In the genomic region with DNA sequence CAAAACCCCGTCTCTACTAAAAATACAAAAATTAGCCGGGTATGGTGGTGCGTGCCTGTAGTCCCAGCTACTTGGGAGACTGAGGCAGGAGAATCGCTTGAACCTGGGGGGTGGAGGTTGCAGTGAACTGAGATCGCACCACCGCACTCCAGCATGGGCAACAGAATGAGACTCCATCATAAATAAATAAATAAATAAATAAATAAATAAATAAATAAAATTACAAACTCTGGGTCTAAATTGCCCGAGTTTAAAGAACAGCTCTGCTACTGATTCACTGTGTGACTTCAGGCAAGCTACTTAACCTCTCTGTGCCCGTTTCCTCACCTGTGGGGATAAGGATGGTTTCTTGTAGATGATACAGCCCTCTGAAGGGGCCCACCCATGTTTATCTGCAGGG, we compare ENCODE assay signal across 7 cellular contexts. TPM values are rescaled to one million over a fixed set of nuclear protein-coding genes. Genes with fewer than 3 reads are reported as not detected.
DNase-seq lines count a peak whose midpoint lies in the region; ATAC-seq, FAIRE-seq and TF ChIP-seq lines count a peak whose summit lies in the region.
"Not testable (repeated sequence)": the region's sequence is repeated elsewhere in the genome, so short reads cannot be mapped to it uniquely, and the experiment has no call there.
"Had no signal": no experiment of that assay in that cellular context is flagged by ENCODE, and none has a peak within 500 bp of the region (broad histone marks: within the 10 kb centered on the region; RNA-seq: fewer than 3 reads in every experiment).

No MANE protein-coding gene starts in this region.

- H3K36me3 ChIP-seq in GM23248 (ENCODE audit: low read depth); psoas muscle (ENCODE audit: insufficient read depth in 1 of 2, low read depth in 1 of 2): not testable (repeated sequence)
- H3K36me3 ChIP-seq in K562 (ENCODE audit: control insufficient read depth, insufficient read depth, low read length) (peaks cover 18% of the 10 kb centered on the region; the same call in 2 of the 3 replicates), mesenchymal stem cell (ENCODE audit: control insufficient read depth in 1 of 2, insufficient read depth in 2 of 2, low read depth in 1 of 2, low read length in 2 of 2) (peaks cover 15 to 24% of the 10 kb centered on the region in 2 experiments)

- H3K27ac ChIP-seq in GM23248 (peak overlapping the region; percentile 1; the same call in 1 of the 2 replicates), psoas muscle (peak overlapping the region; percentile 46)
- not testable (repeated sequence) for H3K27ac ChIP-seq in K562 (ENCODE audit: extremely low read depth, low read depth, low read length); mesenchymal stem cell (ENCODE audit: low read length, poor library complexity, severe bottlenecking)

- not testable (repeated sequence) for H3F3A ChIP-seq in GM23248 (ENCODE audit: insufficient read depth)

- H3K27me3 ChIP-seq in GM23248 (replicated peaks; ENCODE audit: insufficient read depth); K562 (ENCODE audit: control insufficient read depth in 2 of 2, insufficient read depth in 2 of 2, low read length in 2 of 2); mesenchymal stem cell (ENCODE audit: control insufficient read depth in 1 of 2, insufficient read depth in 1 of 2, low read length in 2 of 2); psoas muscle (ENCODE audit: insufficient read depth in 3 of 3, low read length in 2 of 3): not testable (repeated sequence)

- FAIRE-seq in K562 (lab: Jason Lieb, UNC) = not testable (repeated sequence)

- not testable (repeated sequence) for H2BK120ac ChIP-seq in mesenchymal stem cell (ENCODE audit: low read depth, low read length)

- ATAC-seq in K562, psoas muscle: not testable (repeated sequence)

- not testable (repeated sequence) for DNase-seq in GM23248; K562 (ENCODE audit: extremely low read depth in 1 of 4, low spot score in 3 of 4); mesenchymal stem cell; psoas muscle

- H3K18ac ChIP-seq in mesenchymal stem cell (ENCODE audit: low read depth in 1 of 2, low read length in 2 of 2) = not testable (repeated sequence)

- H3K4me3 ChIP-seq in GM23248; K562; mesenchymal stem cell (ENCODE audit: insufficient read depth in 1 of 2, low read depth in 1 of 2, low read length in 2 of 2); psoas muscle: not testable (repeated sequence)

- H3K9me1 ChIP-seq in K562 (ENCODE audit: control insufficient read depth, insufficient read depth, low read length) = not testable (repeated sequence)

- H3K79me2 ChIP-seq in GM23248 (ENCODE audit: insufficient read depth); K562 (ENCODE audit: control insufficient read depth, insufficient read depth, low read length): not testable (repeated sequence)

- BruUV-seq in K562 (replicated peaks; lab: Mats Ljungman, UMichigan) = not testable (repeated sequence)

- not testable (repeated sequence) for TF ChIP-seq RAD21 in K562 (CRISPR knock-in tag; conservative IDR thresholded peaks at IDR 0.05 in 1 of 2, IDR thresholded peaks at IDR 0.05 in 1 of 2)

- not testable (repeated sequence) for H2AK5ac ChIP-seq in mesenchymal stem cell (ENCODE audit: low read length, severe bottlenecking)

- not testable (repeated sequence) for TF ChIP-seq EP300 in K562 (IDR thresholded peaks at IDR 0.05; ENCODE audit: low read length)

- H4K8ac ChIP-seq in mesenchymal stem cell (ENCODE audit: low read length) = not testable (repeated sequence)

- H3K9me3 ChIP-seq in GM23248 (ENCODE audit: low read depth); K562 (replicated peaks; ENCODE audit: control insufficient read depth, insufficient read depth, low read depth, low read length); mesenchymal stem cell (ENCODE audit: control insufficient read depth, low read length); psoas muscle: not testable (repeated sequence)

- CTCF ChIA-PET in K562 (lab: Yijun Ruan, JAX; ENCODE audit: low intra/inter-chr PET ratio) = not testable (repeated sequence)

- H3K79me1 ChIP-seq in mesenchymal stem cell (replicated peaks; ENCODE audit: low read length, poor library complexity, severe bottlenecking) = not testable (repeated sequence)

- in situ Hi-C loops in GM23248 (cut with MboI); K562 (cut with MboI): not testable (repeated sequence)

- POLR2A ChIA-PET in K562 (lab: Yijun Ruan, JAX) = interaction anchor here (0.7 to 1.7 kb wide), 2 partner anchors 18 to 849 kb away, joined by 4 to 9 read pairs; a partner anchor contains a TSS

- not testable (repeated sequence) for H2BK12ac ChIP-seq in mesenchymal stem cell (ENCODE audit: low read length in 2 of 2)

- H2BK5ac ChIP-seq in mesenchymal stem cell (ENCODE audit: low read depth, low read length, poor library complexity, severe bottlenecking) = not testable (repeated sequence)

- not testable (repeated sequence) for H3K4me2 ChIP-seq in GM23248 (ENCODE audit: unreplicated experiment); K562 (ENCODE audit: insufficient read depth, low read length); mesenchymal stem cell (ENCODE audit: low read length, poor library complexity, severe bottlenecking)

- intact Hi-C loops in K562 (cut with micrococcal nuclease); psoas muscle (cut with DNase I): not testable (repeated sequence)

- not testable (repeated sequence) for H3K9ac ChIP-seq in GM23248; K562 (ENCODE audit: insufficient read depth in 1 of 2, low read depth in 2 of 2, low read length in 2 of 2)
- peak overlapping the region; percentile 14 for H3K9ac ChIP-seq in mesenchymal stem cell (ENCODE audit: low read length)

- not testable (repeated sequence) for H3K4ac ChIP-seq in mesenchymal stem cell (ENCODE audit: low read depth in 1 of 2, low read length in 2 of 2)

- not testable (repeated sequence) for H3K4me1 ChIP-seq in GM23248 (ENCODE audit: insufficient read depth); mesenchymal stem cell (ENCODE audit: control insufficient read depth, insufficient read depth, low read depth, low read length)
- peaks cover 5 to 29% of the 10 kb centered on the region in 2 experiments; a peak in 4 of 5 replicates for H3K4me1 ChIP-seq in K562 (replicated peaks in 1 of 2; ENCODE audit: control insufficient read depth in 2 of 2, insufficient read depth in 2 of 2, low read length in 2 of 2)
- peaks cover 32% of the 10 kb centered on the region for H3K4me1 ChIP-seq in psoas muscle

- not testable (repeated sequence) for H2BK15ac ChIP-seq in mesenchymal stem cell (ENCODE audit: low read depth, poor library complexity, severe bottlenecking)

- H4K91ac ChIP-seq in mesenchymal stem cell (ENCODE audit: low read length) = not testable (repeated sequence)

- not testable (repeated sequence) for H4K20me1 ChIP-seq in GM23248 (ENCODE audit: insufficient read depth); K562 (replicated peaks; ENCODE audit: control insufficient read depth, insufficient read depth, low read length)

- H2AFZ ChIP-seq in GM23248; K562 (ENCODE audit: low read depth, low read length); mesenchymal stem cell (ENCODE audit: low read depth, low read length): not testable (repeated sequence)

- H3K9me2 ChIP-seq in GM23248 (ENCODE audit: insufficient read depth) = not testable (repeated sequence)

- TF ChIP-seq POLR2A in K562 (conservative IDR thresholded peaks at IDR 0.05) = not testable (repeated sequence)

- WGBS in GM23248 (ENCODE audit: low coverage in 1 of 2, low lambda C conversion rate in 2 of 2, missing lambda C conversion rate in 2 of 2), 2 experiments = 84 to 86% methylated on average over 8 of the region's 8 CpGs
- WGBS in K562 (ENCODE audit: insufficient coverage, low coverage, missing lambda C conversion rate) = 76% methylated on average over 5 of the region's 8 CpGs
- 98% methylated on average over 4 of the region's 8 CpGs for WGBS in mesenchymal stem cell
- WGBS in psoas muscle, 3 donors = 92% methylated on average over 8 of the region's 8 CpGs

- not testable (repeated sequence) for H3K23ac ChIP-seq in mesenchymal stem cell (ENCODE audit: low read length in 2 of 2)

- not testable (repeated sequence) for H3K14ac ChIP-seq in mesenchymal stem cell (ENCODE audit: low read length in 2 of 2)

- not testable (repeated sequence) for TF ChIP-seq CTCF in K562 (IDR thresholded peaks at IDR 0.05 in 2 of 3, conservative IDR thresholded peaks at IDR 0.05 in 1 of 3; ENCODE audit: insufficient read depth in 2 of 3, low read depth in 1 of 3, low read length in 3 of 3); psoas muscle (IDR thresholded peaks at IDR 0.05)

RNA-seq across cellular contexts. Expression of a gene that starts 6.6 kb away (rescaled TPM):
- total RNA-seq in GM23248 (2014; rRNA removed; shearing (Covaris generic)) = 25.0 and 29.1 TPM in 2 replicates
- polyA plus RNA-seq in GM23248 (2016; fragmentation: Nextera tagmentation; extraction: Ambion mirVana) (27.4 and 28.6 TPM in 2 replicates), K562 (2011; rRNA removed) (53.9 and 168 TPM in 2 replicates), K562 (2014; fragmentation: Illumina TruSeq; extraction: Trizol) (32.9 and 65.4 TPM in 2 replicates), K562 (2014; fragmentation: Nextera tagmentation; extraction: Ambion mirVana) (10 to 100 TPM; 12.2 to 15.4 TPM), K562 (2014; rRNA removed) (65.6 and 82.5 TPM in 2 replicates), psoas muscle (10 to 100 TPM; 13.7 to 19.2 (median 15.9) TPM)
- total RNA-seq in K562 (2011; cell fraction: chromatin; rRNA removed; ENCODE audit: low replicate concordance) = 321 and 787 TPM in 2 replicates
- total RNA-seq in K562 (2011; cell fraction: nucleolus; rRNA removed) = 569 and 688 TPM in 2 replicates
- total RNA-seq in K562 (2011; cell fraction: nucleoplasm; rRNA removed) = 436 and 479 TPM in 2 replicates
- total RNA-seq in K562 (2014; rRNA removed) (89.2 and 121 TPM in 2 replicates), K562 (2014; rRNA removed; fragmentation: Illumina TruSeq; extraction: Trizol) (17.6 and 26.6 TPM in 2 replicates), K562 (2015; rRNA removed; fragmentation: Illumina TruSeq; extraction: Trizol) (45.3 and 45.5 TPM in 2 replicates), K562 (2021) (126 and 141 TPM in 2 replicates), psoas muscle (10 to 100 TPM; 11.7 to 26.8 (median 16.1) TPM)
- polyA plus RNA-seq in K562 (2011; cell fraction: cytosol; rRNA removed) = 114 and 126 TPM in 2 replicates
- 587 and 718 TPM in 2 replicates for polyA plus RNA-seq in K562 (2011; cell fraction: nucleus; rRNA removed)
- polyA plus RNA-seq in K562 (2012) = 111 and 112 TPM in 2 replicates
- 19.0 and 22.9 TPM in 2 replicates for polyA minus RNA-seq in K562 (2011; rRNA and poly(A)+ RNA removed)
- 57.7 and 136 TPM in 2 replicates for polyA minus RNA-seq in K562 (2011; cell fraction: cytosol; rRNA and poly(A)+ RNA removed)
- 78.2 and 151 TPM in 2 replicates for polyA minus RNA-seq in K562 (2011; cell fraction: nucleus; rRNA and poly(A)+ RNA removed)
- polyA plus RNA-seq in mesenchymal stem cell (2013, experiment 1 of 2) = 120 TPM
- polyA plus RNA-seq in mesenchymal stem cell (2013, experiment 2 of 2) = 109 TPM

RNA-seq across cellular contexts. Expression of a gene that starts 16.8 kb away (rescaled TPM):
- not detected in 2 replicates for total RNA-seq in GM23248 (2014; rRNA removed; shearing (Covaris generic))
- 0.35 and 0.71 TPM in 2 replicates for polyA plus RNA-seq in GM23248 (2016; fragmentation: Nextera tagmentation; extraction: Ambion mirVana)
- total RNA-seq in K562 (2011; cell fraction: chromatin; rRNA removed; ENCODE audit: low replicate concordance) = 0.79 and 2.9 TPM in 2 replicates
- 3.2 and 3.7 TPM in 2 replicates for total RNA-seq in K562 (2011; cell fraction: nucleolus; rRNA removed)
- total RNA-seq in K562 (2011; cell fraction: nucleoplasm; rRNA removed) = 0.95 and 1.1 TPM in 2 replicates
- total RNA-seq in K562 (2014; rRNA removed) = 2.7 and 4.1 TPM in 2 replicates
- total RNA-seq in K562 (2014; rRNA removed; fragmentation: Illumina TruSeq; extraction: Trizol) = 0.15 and 0.19 TPM in 2 replicates
- 0.72 and 0.87 TPM in 2 replicates for total RNA-seq in K562 (2015; rRNA removed; fragmentation: Illumina TruSeq; extraction: Trizol)
- 2.5 and 3.1 TPM in 2 replicates for total RNA-seq in K562 (2021)
- polyA plus RNA-seq in K562 (2011; rRNA removed) = 0.88 and 3.0 TPM in 2 replicates
- polyA plus RNA-seq in K562 (2011; cell fraction: cytosol; rRNA removed) = 3.2 and 5.5 TPM in 2 replicates
- 2.9 and 3.8 TPM in 2 replicates for polyA plus RNA-seq in K562 (2011; cell fraction: nucleus; rRNA removed)
- polyA plus RNA-seq in K562 (2012) = 0.95 and 1.2 TPM in 2 replicates
- polyA plus RNA-seq in K562 (2014; fragmentation: Illumina TruSeq; extraction: Trizol) = 0.70 and 1.9 TPM in 2 replicates
- under 1 TPM in 1 of 2 experiments, not detected in 1; 0.04 TPM for polyA plus RNA-seq in K562 (2014; fragmentation: Nextera tagmentation; extraction: Ambion mirVana)
- 1.5 and 2.1 TPM in 2 replicates for polyA plus RNA-seq in K562 (2014; rRNA removed)
- 0.42 and 0.87 TPM in 2 replicates for polyA minus RNA-seq in K562 (2011; rRNA and poly(A)+ RNA removed)
- 1.9 and 3.5 TPM in 2 replicates for polyA minus RNA-seq in K562 (2011; cell fraction: cytosol; rRNA and poly(A)+ RNA removed)
- 1.5 and 2.3 TPM in 2 replicates for polyA minus RNA-seq in K562 (2011; cell fraction: nucleus; rRNA and poly(A)+ RNA removed)
- polyA plus RNA-seq in mesenchymal stem cell (2013, experiment 1 of 2) = 0.06 TPM
- 0.10 TPM for polyA plus RNA-seq in mesenchymal stem cell (2013, experiment 2 of 2)
- 1 to 10 TPM; 1.5 to 8.5 (median 4.0) TPM for total RNA-seq in psoas muscle
- polyA plus RNA-seq in psoas muscle = 1 to 10 TPM; 1.2 to 5.3 (median 3.0) TPM
- polyA plus RNA-seq: BJ had no signal

RNA-seq across cellular contexts. Expression of a gene that starts 18.6 kb away (rescaled TPM):
- 332 and 338 TPM in 2 replicates for total RNA-seq in GM23248 (2014; rRNA removed; shearing (Covaris generic))
- polyA plus RNA-seq in GM23248 (2016; fragmentation: Nextera tagmentation; extraction: Ambion mirVana) (270 and 283 TPM in 2 replicates), K562 (2011; rRNA removed) (93.0 and 157 TPM in 2 replicates), K562 (2014; fragmentation: Illumina TruSeq; extraction: Trizol) (63.5 and 240 TPM in 2 replicates), K562 (2014; fragmentation: Nextera tagmentation; extraction: Ambion mirVana) (under 1 TPM; 0.34 to 0.45 TPM), K562 (2014; rRNA removed) (519 and 579 TPM in 2 replicates), psoas muscle (10 to 100 TPM in 2 of 3 donors, 1 to 10 TPM in 1; 9.1 to 28.0 (median 24.0) TPM)
- 136 and 579 TPM in 2 replicates for total RNA-seq in K562 (2011; cell fraction: chromatin; rRNA removed; ENCODE audit: low replicate concordance)
- total RNA-seq in K562 (2011; cell fraction: nucleolus; rRNA removed) = 819 and 943 TPM in 2 replicates
- total RNA-seq in K562 (2011; cell fraction: nucleoplasm; rRNA removed) = 427 and 435 TPM in 2 replicates
- total RNA-seq in K562 (2014; rRNA removed) (683 and 757 TPM in 2 replicates), K562 (2014; rRNA removed; fragmentation: Illumina TruSeq; extraction: Trizol) (44.5 and 72.5 TPM in 2 replicates), K562 (2015; rRNA removed; fragmentation: Illumina TruSeq; extraction: Trizol) (196 and 239 TPM in 2 replicates), K562 (2021) (384 and 422 TPM in 2 replicates), psoas muscle (10 to 100 TPM; 17.1 to 20.2 (median 19.2) TPM)
- 366 and 963 TPM in 2 replicates for polyA plus RNA-seq in K562 (2011; cell fraction: cytosol; rRNA removed)
- 349 and 566 TPM in 2 replicates for polyA plus RNA-seq in K562 (2011; cell fraction: nucleus; rRNA removed)
- polyA plus RNA-seq in K562 (2012) = 346 and 377 TPM in 2 replicates
- 40.1 and 80.4 TPM in 2 replicates for polyA minus RNA-seq in K562 (2011; rRNA and poly(A)+ RNA removed)
- 249 and 254 TPM in 2 replicates for polyA minus RNA-seq in K562 (2011; cell fraction: cytosol; rRNA and poly(A)+ RNA removed)
- polyA minus RNA-seq in K562 (2011; cell fraction: nucleus; rRNA and poly(A)+ RNA removed) = 78.6 and 83.5 TPM in 2 replicates
- 319 TPM for polyA plus RNA-seq in mesenchymal stem cell (2013, experiment 1 of 2)
- 325 TPM for polyA plus RNA-seq in mesenchymal stem cell (2013, experiment 2 of 2)

RNA-seq across cellular contexts. Expression of a gene that starts 31.1 kb away (rescaled TPM):
- total RNA-seq in GM23248 (2014; rRNA removed; shearing (Covaris generic)) = not detected in 2 replicates
- polyA plus RNA-seq in GM23248 (2016; fragmentation: Nextera tagmentation; extraction: Ambion mirVana) (not detected in 2 replicates), K562 (2011; rRNA removed) (not detected in 2 replicates), K562 (2014; fragmentation: Illumina TruSeq; extraction: Trizol) (not detected in 2 replicates), K562 (2014; fragmentation: Nextera tagmentation; extraction: Ambion mirVana) (not detected), K562 (2014; rRNA removed) (not detected in 2 replicates), psoas muscle (not detected)
- total RNA-seq in K562 (2011; cell fraction: chromatin; rRNA removed; ENCODE audit: low replicate concordance) = not detected in 2 replicates
- not detected in 2 replicates for total RNA-seq in K562 (2011; cell fraction: nucleolus; rRNA removed)
- not detected in 2 replicates for total RNA-seq in K562 (2011; cell fraction: nucleoplasm; rRNA removed)
- total RNA-seq in K562 (2014; rRNA removed) (not detected in 2 replicates), K562 (2014; rRNA removed; fragmentation: Illumina TruSeq; extraction: Trizol) (not detected in 2 replicates), K562 (2015; rRNA removed; fragmentation: Illumina TruSeq; extraction: Trizol) (not detected in 2 replicates), K562 (2021) (not detected in 2 replicates), psoas muscle (not detected)
- polyA plus RNA-seq in K562 (2011; cell fraction: cytosol; rRNA removed) = not detected in 2 replicates
- 0.21 TPM in 1 of 2 replicates, not detected in the other for polyA plus RNA-seq in K562 (2011; cell fraction: nucleus; rRNA removed)
- not detected in 2 replicates for polyA plus RNA-seq in K562 (2012)
- not detected in 2 replicates for polyA minus RNA-seq in K562 (2011; rRNA and poly(A)+ RNA removed)
- not detected in 2 replicates for polyA minus RNA-seq in K562 (2011; cell fraction: cytosol; rRNA and poly(A)+ RNA removed)
- not detected in 2 replicates for polyA minus RNA-seq in K562 (2011; cell fraction: nucleus; rRNA and poly(A)+ RNA removed)
- polyA plus RNA-seq in mesenchymal stem cell (2013, experiment 1 of 2) = 0.12 TPM
- 0.11 TPM for polyA plus RNA-seq in mesenchymal stem cell (2013, experiment 2 of 2)
- total RNA-seq: Caco-2, Calu3 had no signal
- polyA plus RNA-seq: BJ had no signal

RNA-seq across cellular contexts. Expression of a gene that starts 36.7 kb away (rescaled TPM):
- 13.7 and 14.6 TPM in 2 replicates for total RNA-seq in GM23248 (2014; rRNA removed; shearing (Covaris generic))
- 8.2 and 8.9 TPM in 2 replicates for polyA plus RNA-seq in GM23248 (2016; fragmentation: Nextera tagmentation; extraction: Ambion mirVana)
- total RNA-seq in K562 (2011; cell fraction: chromatin; rRNA removed; ENCODE audit: low replicate concordance) = 58.8 and 182 TPM in 2 replicates
- 89.5 and 92.7 TPM in 2 replicates for total RNA-seq in K562 (2011; cell fraction: nucleolus; rRNA removed)
- total RNA-seq in K562 (2011; cell fraction: nucleoplasm; rRNA removed) = 60.1 and 64.4 TPM in 2 replicates
- total RNA-seq in K562 (2014; rRNA removed) = 46.9 and 61.6 TPM in 2 replicates
- 6.1 and 7.3 TPM in 2 replicates for total RNA-seq in K562 (2014; rRNA removed; fragmentation: Illumina TruSeq; extraction: Trizol)
- total RNA-seq in K562 (2015; rRNA removed; fragmentation: Illumina TruSeq; extraction: Trizol) = 19.5 and 22.3 TPM in 2 replicates
- total RNA-seq in K562 (2021) = 60.3 and 61.2 TPM in 2 replicates
- 26.5 and 37.4 TPM in 2 replicates for polyA plus RNA-seq in K562 (2011; rRNA removed)
- 37.8 and 90.9 TPM in 2 replicates for polyA plus RNA-seq in K562 (2011; cell fraction: cytosol; rRNA removed)
- polyA plus RNA-seq in K562 (2011; cell fraction: nucleus; rRNA removed) = 118 and 185 TPM in 2 replicates
- 23.8 and 39.8 TPM in 2 replicates for polyA plus RNA-seq in K562 (2012)
- polyA plus RNA-seq in K562 (2014; fragmentation: Illumina TruSeq; extraction: Trizol) = 12.7 and 27.9 TPM in 2 replicates
- polyA plus RNA-seq in K562 (2014; fragmentation: Nextera tagmentation; extraction: Ambion mirVana) = under 1 TPM; 0.56 to 0.96 TPM
- polyA plus RNA-seq in K562 (2014; rRNA removed) = 59.4 and 65.6 TPM in 2 replicates
- polyA minus RNA-seq in K562 (2011; rRNA and poly(A)+ RNA removed) = 7.0 and 12.0 TPM in 2 replicates
- 41.2 and 44.5 TPM in 2 replicates for polyA minus RNA-seq in K562 (2011; cell fraction: cytosol; rRNA and poly(A)+ RNA removed)
- 33.4 and 39.2 TPM in 2 replicates for polyA minus RNA-seq in K562 (2011; cell fraction: nucleus; rRNA and poly(A)+ RNA removed)
- polyA plus RNA-seq in mesenchymal stem cell (2013, experiment 1 of 2) = 12.6 TPM
- 10.8 TPM for polyA plus RNA-seq in mesenchymal stem cell (2013, experiment 2 of 2)
- total RNA-seq in psoas muscle = 10 to 100 TPM; 13.4 to 22.9 (median 15.7) TPM
- 10 to 100 TPM; 10.1 to 14.9 (median 12.1) TPM for polyA plus RNA-seq in psoas muscle
